Comparison of ENCODE assay signal across 1 cellular context in the genomic region with DNA sequence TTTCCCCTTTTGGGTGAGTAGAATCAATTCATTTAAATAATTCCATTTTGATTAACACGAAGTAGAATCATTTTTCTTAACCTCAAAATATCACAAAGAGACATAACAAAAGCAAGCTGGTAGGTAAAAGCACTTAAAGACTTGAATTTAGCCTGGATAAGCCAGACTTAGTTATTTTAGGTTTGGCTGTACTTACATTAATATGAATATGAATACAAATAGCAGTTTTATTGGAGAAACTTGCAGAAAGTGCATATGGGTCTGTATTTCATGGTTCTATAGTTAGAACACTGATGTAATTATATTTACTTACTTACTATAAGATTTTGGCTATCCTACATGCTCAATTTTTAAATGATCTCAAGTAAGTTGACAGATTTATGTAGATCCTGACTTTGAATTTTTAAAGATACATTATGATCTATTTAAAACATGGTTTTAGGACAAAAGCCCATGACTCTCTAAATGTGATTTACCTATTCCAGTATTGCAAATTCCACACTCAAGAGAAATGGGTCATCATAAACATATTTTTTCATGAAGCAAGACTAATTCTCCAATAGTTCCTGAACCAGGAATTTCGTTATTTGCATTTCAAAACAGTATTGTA.
TF ChIP-seq lines count a peak whose summit lies in the region.

No MANE protein-coding gene starts in this region.

TF ChIP-seq in GM23338, 12 proteins besides CTCF, POLR2A, EP300 and RAD21 (continued from another document):
- TF ChIP-seq, protein P1, sequence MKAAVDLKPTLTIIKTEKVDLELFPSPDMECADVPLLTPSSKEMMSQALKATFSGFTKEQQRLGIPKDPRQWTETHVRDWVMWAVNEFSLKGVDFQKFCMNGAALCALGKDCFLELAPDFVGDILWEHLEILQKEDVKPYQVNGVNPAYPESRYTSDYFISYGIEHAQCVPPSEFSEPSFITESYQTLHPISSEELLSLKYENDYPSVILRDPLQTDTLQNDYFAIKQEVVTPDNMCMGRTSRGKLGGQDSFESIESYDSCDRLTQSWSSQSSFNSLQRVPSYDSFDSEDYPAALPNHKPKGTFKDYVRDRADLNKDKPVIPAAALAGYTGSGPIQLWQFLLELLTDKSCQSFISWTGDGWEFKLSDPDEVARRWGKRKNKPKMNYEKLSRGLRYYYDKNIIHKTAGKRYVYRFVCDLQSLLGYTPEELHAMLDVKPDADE (IDR thresholded peaks at IDR 0.05), result no peak
- TF ChIP-seq POLR2AphosphoS5 (IDR thresholded peaks at IDR 0.05; ENCODE audit: low read depth) (no peak), NANOG (IDR thresholded peaks at IDR 0.05; ENCODE audit: borderline replicate concordance) (no peak), ZNF331 (CRISPR knock-in tag; IDR thresholded peaks at IDR 0.05; ENCODE audit: low read depth) (no peak), EZH2phosphoT487 (IDR thresholded peaks at IDR 0.05; ENCODE audit: unreplicated experiment) (no peak)
- TF ChIP-seq, protein P2, sequence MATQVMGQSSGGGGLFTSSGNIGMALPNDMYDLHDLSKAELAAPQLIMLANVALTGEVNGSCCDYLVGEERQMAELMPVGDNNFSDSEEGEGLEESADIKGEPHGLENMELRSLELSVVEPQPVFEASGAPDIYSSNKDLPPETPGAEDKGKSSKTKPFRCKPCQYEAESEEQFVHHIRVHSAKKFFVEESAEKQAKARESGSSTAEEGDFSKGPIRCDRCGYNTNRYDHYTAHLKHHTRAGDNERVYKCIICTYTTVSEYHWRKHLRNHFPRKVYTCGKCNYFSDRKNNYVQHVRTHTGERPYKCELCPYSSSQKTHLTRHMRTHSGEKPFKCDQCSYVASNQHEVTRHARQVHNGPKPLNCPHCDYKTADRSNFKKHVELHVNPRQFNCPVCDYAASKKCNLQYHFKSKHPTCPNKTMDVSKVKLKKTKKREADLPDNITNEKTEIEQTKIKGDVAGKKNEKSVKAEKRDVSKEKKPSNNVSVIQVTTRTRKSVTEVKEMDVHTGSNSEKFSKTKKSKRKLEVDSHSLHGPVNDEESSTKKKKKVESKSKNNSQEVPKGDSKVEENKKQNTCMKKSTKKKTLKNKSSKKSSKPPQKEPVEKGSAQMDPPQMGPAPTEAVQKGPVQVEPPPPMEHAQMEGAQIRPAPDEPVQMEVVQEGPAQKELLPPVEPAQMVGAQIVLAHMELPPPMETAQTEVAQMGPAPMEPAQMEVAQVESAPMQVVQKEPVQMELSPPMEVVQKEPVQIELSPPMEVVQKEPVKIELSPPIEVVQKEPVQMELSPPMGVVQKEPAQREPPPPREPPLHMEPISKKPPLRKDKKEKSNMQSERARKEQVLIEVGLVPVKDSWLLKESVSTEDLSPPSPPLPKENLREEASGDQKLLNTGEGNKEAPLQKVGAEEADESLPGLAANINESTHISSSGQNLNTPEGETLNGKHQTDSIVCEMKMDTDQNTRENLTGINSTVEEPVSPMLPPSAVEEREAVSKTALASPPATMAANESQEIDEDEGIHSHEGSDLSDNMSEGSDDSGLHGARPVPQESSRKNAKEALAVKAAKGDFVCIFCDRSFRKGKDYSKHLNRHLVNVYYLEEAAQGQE (IDR thresholded peaks at IDR 0.05; ENCODE audit: unreplicated experiment), result no peak
- TF ChIP-seq, protein P3, sequence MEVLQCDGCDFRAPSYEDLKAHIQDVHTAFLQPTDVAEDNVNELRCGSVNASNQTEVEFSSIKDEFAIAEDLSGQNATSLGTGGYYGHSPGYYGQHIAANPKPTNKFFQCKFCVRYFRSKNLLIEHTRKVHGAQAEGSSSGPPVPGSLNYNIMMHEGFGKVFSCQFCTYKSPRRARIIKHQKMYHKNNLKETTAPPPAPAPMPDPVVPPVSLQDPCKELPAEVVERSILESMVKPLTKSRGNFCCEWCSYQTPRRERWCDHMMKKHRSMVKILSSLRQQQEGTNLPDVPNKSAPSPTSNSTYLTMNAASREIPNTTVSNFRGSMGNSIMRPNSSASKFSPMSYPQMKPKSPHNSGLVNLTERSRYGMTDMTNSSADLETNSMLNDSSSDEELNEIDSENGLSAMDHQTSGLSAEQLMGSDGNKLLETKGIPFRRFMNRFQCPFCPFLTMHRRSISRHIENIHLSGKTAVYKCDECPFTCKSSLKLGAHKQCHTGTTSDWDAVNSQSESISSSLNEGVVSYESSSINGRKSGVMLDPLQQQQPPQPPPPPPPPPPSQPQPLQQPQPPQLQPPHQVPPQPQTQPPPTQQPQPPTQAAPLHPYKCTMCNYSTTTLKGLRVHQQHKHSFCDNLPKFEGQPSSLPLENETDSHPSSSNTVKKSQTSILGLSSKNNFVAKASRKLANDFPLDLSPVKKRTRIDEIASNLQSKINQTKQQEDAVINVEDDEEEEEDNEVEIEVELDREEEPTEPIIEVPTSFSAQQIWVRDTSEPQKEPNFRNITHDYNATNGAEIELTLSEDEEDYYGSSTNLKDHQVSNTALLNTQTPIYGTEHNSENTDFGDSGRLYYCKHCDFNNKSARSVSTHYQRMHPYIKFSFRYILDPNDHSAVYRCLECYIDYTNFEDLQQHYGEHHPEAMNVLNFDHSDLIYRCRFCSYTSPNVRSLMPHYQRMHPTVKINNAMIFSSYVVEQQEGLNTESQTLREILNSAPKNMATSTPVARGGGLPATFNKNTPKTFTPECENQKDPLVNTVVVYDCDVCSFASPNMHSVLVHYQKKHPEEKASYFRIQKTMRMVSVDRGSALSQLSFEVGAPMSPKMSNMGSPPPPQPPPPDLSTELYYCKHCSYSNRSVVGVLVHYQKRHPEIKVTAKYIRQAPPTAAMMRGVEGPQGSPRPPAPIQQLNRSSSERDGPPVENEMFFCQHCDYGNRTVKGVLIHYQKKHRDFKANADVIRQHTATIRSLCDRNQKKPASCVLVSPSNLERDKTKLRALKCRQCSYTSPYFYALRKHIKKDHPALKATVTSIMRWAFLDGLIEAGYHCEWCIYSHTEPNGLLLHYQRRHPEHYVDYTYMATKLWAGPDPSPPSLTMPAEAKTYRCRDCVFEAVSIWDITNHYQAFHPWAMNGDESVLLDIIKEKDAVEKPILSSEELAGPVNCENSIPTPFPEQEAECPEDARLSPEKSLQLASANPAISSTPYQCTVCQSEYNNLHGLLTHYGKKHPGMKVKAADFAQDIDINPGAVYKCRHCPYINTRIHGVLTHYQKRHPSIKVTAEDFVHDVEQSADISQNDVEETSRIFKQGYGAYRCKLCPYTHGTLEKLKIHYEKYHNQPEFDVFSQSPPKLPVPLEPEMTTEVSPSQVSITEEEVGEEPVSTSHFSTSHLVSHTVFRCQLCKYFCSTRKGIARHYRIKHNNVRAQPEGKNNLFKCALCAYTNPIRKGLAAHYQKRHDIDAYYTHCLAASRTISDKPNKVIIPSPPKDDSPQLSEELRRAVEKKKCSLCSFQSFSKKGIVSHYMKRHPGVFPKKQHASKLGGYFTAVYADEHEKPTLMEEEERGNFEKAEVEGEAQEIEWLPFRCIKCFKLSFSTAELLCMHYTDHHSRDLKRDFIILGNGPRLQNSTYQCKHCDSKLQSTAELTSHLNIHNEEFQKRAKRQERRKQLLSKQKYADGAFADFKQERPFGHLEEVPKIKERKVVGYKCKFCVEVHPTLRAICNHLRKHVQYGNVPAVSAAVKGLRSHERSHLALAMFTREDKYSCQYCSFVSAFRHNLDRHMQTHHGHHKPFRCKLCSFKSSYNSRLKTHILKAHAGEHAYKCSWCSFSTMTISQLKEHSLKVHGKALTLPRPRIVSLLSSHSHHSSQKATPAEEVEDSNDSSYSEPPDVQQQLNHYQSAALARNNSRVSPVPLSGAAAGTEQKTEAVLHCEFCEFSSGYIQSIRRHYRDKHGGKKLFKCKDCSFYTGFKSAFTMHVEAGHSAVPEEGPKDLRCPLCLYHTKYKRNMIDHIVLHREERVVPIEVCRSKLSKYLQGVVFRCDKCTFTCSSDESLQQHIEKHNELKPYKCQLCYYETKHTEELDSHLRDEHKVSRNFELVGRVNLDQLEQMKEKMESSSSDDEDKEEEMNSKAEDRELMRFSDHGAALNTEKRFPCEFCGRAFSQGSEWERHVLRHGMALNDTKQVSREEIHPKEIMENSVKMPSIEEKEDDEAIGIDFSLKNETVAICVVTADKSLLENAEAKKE (CRISPR knock-in tag; IDR thresholded peaks at IDR 0.05), result no peak
